ENCODE assay signal across 10 cellular contexts in genomic region chr14:89409961-89410360, GRCh38. TPM values are rescaled to one million over a fixed set of nuclear protein-coding genes. Genes with fewer than 3 reads are reported as not detected.
DNase-seq lines count a peak whose midpoint lies in the region; ATAC-seq and TF ChIP-seq lines count a peak whose summit lies in the region.
"Had no signal": no experiment of that assay in that cellular context is flagged by ENCODE, and none has a peak within 500 bp of the region (broad histone marks: within the 10 kb centered on the region; RNA-seq: fewer than 3 reads in every experiment).

No MANE protein-coding gene starts in this region.

- no peak for ATAC-seq in CD4-positive, alpha-beta T cell (ENCODE audit: poor library complexity)
- no peak for ATAC-seq in effector memory CD8-positive, alpha-beta T cell (replicated peaks)
- ATAC-seq in GM18858 (IDR thresholded peaks at IDR 0.05; ENCODE audit: unreplicated experiment) (no peak), GM19452 (IDR thresholded peaks at IDR 0.05; ENCODE audit: unreplicated experiment) (no peak)

- H3K36me3 ChIP-seq in KOPT-K1 (ENCODE audit: insufficient read depth, low read length), result peaks cover 57% of the 10 kb centered on the region

- no peaks in the 10 kb centered on the region for H3K27me3 Mint-ChIP-seq in CD4-positive, alpha-beta T cell
- no peaks in the 10 kb centered on the region for H3K27me3 Mint-ChIP-seq in effector memory CD8-positive, alpha-beta T cell
- H3K27me3 Mint-ChIP-seq in neural crest cell (ENCODE audit: low read depth), result no peaks in the 10 kb centered on the region

- H3K27me3 ChIP-seq in CD4-positive, alpha-beta T cell (ENCODE audit: control insufficient read depth, insufficient read depth, low read length), result no peaks in the 10 kb centered on the region

- H3K9me3 ChIP-seq in CD4-positive, alpha-beta T cell (ENCODE audit: control insufficient read depth, low read length), result no peaks in the 10 kb centered on the region
- H3K9me3 ChIP-seq in KOPT-K1 (ENCODE audit: insufficient read depth, low read length, poor library complexity, severe bottlenecking), result no peaks in the 10 kb centered on the region

- POLR2A ChIA-PET in CD4-positive, alpha-beta T cell (lab: Charles Lee), result interaction anchor here (1.2 kb wide), 1 partner anchor 366 kb away, joined by 3 read pairs; no protein-coding TSS in a partner anchor

- peaks cover 59% of the 10 kb centered on the region for H3K36me3 Mint-ChIP-seq in CD4-positive, alpha-beta T cell (ENCODE audit: low read depth)
- H3K36me3 Mint-ChIP-seq in effector memory CD8-positive, alpha-beta T cell (ENCODE audit: insufficient read depth), result peaks cover 37% of the 10 kb centered on the region
- peaks cover 19% of the 10 kb centered on the region for H3K36me3 Mint-ChIP-seq in neural crest cell (ENCODE audit: low read depth)

- CTCF ChIA-PET in CD4-positive, alpha-beta T cell (lab: Charles Lee), result no interaction called here

- intact Hi-C loops in CD4-positive, alpha-beta T cell (cut with DNase I, micrococcal nuclease), result loop anchor here in 1 of 2 experiments (5.0 to 10.0 kb wide), 2 partner anchors 38 to 585 kb away; partner anchors contain the start of gene TTC8

- H3K4me3 Mint-ChIP-seq in CD4-positive, alpha-beta T cell, result peak overlapping the region; percentile 25
- H3K4me3 Mint-ChIP-seq in effector memory CD8-positive, alpha-beta T cell, result no peak overlapping the region
- H3K4me3 Mint-ChIP-seq in neural crest cell, result no peak overlapping the region

- no peak overlapping the region for H3K27ac ChIP-seq in CD4-positive, alpha-beta T cell (ENCODE audit: low read depth, low read length)
- peak overlapping the region; percentile 26 for H3K27ac ChIP-seq in KOPT-K1 (ENCODE audit: low read depth, low read length, poor library complexity, severe bottlenecking)

- no peaks in the 10 kb centered on the region for H3K9me3 Mint-ChIP-seq in CD4-positive, alpha-beta T cell
- no peaks in the 10 kb centered on the region for H3K9me3 Mint-ChIP-seq in effector memory CD8-positive, alpha-beta T cell
- no peaks in the 10 kb centered on the region for H3K9me3 Mint-ChIP-seq in neural crest cell

- no peak overlapping the region for H3K27ac Mint-ChIP-seq in CD4-positive, alpha-beta T cell
- H3K27ac Mint-ChIP-seq in effector memory CD8-positive, alpha-beta T cell, result peak overlapping the region; percentile 56 to 63
- peak overlapping the region; percentile 50 for H3K27ac Mint-ChIP-seq in neural crest cell (ENCODE audit: unreplicated experiment)

- no peak for DNase-seq in CD4-positive, alpha-beta T cell
- DNase-seq in effector memory CD8-positive, alpha-beta T cell, result no peak
- DNase-seq in neural crest cell (ENCODE audit: low read depth, low spot score), result no peak
- no peak for DNase-seq in GF-D8 (lab: John Stamatoyannopoulos, UW)
- no peak for DNase-seq in kidney glomerular epithelial cell (lab: John Stamatoyannopoulos, UW)
- DNase-seq: hippocampal formation, NCI-H146 had no signal

- H3K4me1 Mint-ChIP-seq in CD4-positive, alpha-beta T cell (ENCODE audit: low read depth), result peaks cover 82% of the 10 kb centered on the region
- H3K4me1 Mint-ChIP-seq in effector memory CD8-positive, alpha-beta T cell (ENCODE audit: low read depth in 2 of 2), result peaks cover 36 to 59% of the 10 kb centered on the region in 2 donors
- H3K4me1 Mint-ChIP-seq in neural crest cell, result peaks cover 21% of the 10 kb centered on the region

- no peak for TF ChIP-seq CTCF in CD4-positive, alpha-beta T cell (IDR thresholded peaks at IDR 0.05)
- no peak for TF ChIP-seq CTCF in neural crest cell (conservative IDR thresholded peaks at IDR 0.05)

RNA-seq across cellular contexts. Expression of gene FOXN3, which starts 7.1 kb away (rescaled TPM):
- 100 to 1,000 TPM; 124 to 127 TPM for total RNA-seq in CD4-positive, alpha-beta T cell
- 36.7 and 41.4 TPM in 2 replicates for total RNA-seq in neural crest cell
